ENCODE assay signal across 17 cellular contexts in genomic region chr11:99687320-99687719, GRCh38.
DNase-seq lines count a peak whose midpoint lies in the region; ATAC-seq and TF ChIP-seq lines count a peak whose summit lies in the region.
"Had no signal": no experiment of that assay in that cellular context is flagged by ENCODE, and none has a peak within 500 bp of the region (broad histone marks: within the 10 kb centered on the region; RNA-seq: fewer than 3 reads in every experiment).

No MANE protein-coding gene starts in this region.

- no peaks in the 10 kb centered on the region for H3K27me3 ChIP-seq in OCI-LY3 (ENCODE audit: low read depth, low read length)
- H3K27me3 ChIP-seq in smooth muscle cell (ENCODE audit: low read depth): no peaks in the 10 kb centered on the region
- no peaks in the 10 kb centered on the region for H3K27me3 ChIP-seq in sigmoid colon

- H3K27ac ChIP-seq in OCI-LY3 (ENCODE audit: low read length): no peak overlapping the region
- no peak overlapping the region for H3K27ac ChIP-seq in smooth muscle cell (ENCODE audit: low read depth)
- H3K27ac ChIP-seq in sigmoid colon: no peak overlapping the region

- H3K9me3 ChIP-seq in OCI-LY3 (ENCODE audit: insufficient read depth, low read length) (no peaks in the 10 kb centered on the region), smooth muscle cell (replicated peaks; ENCODE audit: low read depth) (no peaks in the 10 kb centered on the region), sigmoid colon (peaks cover 0 to 4% (median 0%) of the 10 kb centered on the region in 4 donors)

- H3F3A ChIP-seq in smooth muscle cell (ENCODE audit: low read depth): no peaks in the 10 kb centered on the region

- TF ChIP-seq CTCF in OCI-LY3 (IDR thresholded peaks at IDR 0.05; ENCODE audit: low read depth, low read length) (peak; percentile 52), smooth muscle cell (IDR thresholded peaks at IDR 0.05; ENCODE audit: borderline replicate concordance, insufficient read depth, poor library complexity, severe bottlenecking) (no peak), sigmoid colon (IDR thresholded peaks at IDR 0.05) (no peak)

- no peak overlapping the region for H2AFZ ChIP-seq in OCI-LY3 (ENCODE audit: low read depth, low read length)
- H2AFZ ChIP-seq in smooth muscle cell (ENCODE audit: low read depth): peak overlapping the region; percentile 59

- intact Hi-C loops in sigmoid colon (cut with DNase I): no loop called here

- H3K79me2 ChIP-seq in OCI-LY3 (ENCODE audit: low read length) (no peaks in the 10 kb centered on the region), smooth muscle cell (ENCODE audit: low read depth) (no peaks in the 10 kb centered on the region)

- H3K4me1 ChIP-seq in OCI-LY3 (ENCODE audit: low read length) (peaks cover 4% of the 10 kb centered on the region; the same call in 1 of the 2 replicates), smooth muscle cell (ENCODE audit: low read depth) (no peaks in the 10 kb centered on the region), sigmoid colon (no peaks in the 10 kb centered on the region)

- no peak overlapping the region for H3K4me3 ChIP-seq in OCI-LY3 (ENCODE audit: low read length)
- H3K4me3 ChIP-seq in smooth muscle cell: no peak overlapping the region
- no peak overlapping the region for H3K4me3 ChIP-seq in sigmoid colon

- H3K9ac ChIP-seq in OCI-LY3 (ENCODE audit: low read length): no peak overlapping the region
- H3K9ac ChIP-seq in smooth muscle cell (ENCODE audit: low read depth): no peak overlapping the region

- H3K4me2 ChIP-seq in OCI-LY3 (ENCODE audit: low read length) (no peak overlapping the region), smooth muscle cell (no peak overlapping the region)

- H4K20me1 ChIP-seq in OCI-LY3 (ENCODE audit: insufficient read depth, low read length) (no peaks in the 10 kb centered on the region), smooth muscle cell (ENCODE audit: low read depth) (no peaks in the 10 kb centered on the region)

- no peak for TF ChIP-seq POLR2A in sigmoid colon (IDR thresholded peaks at IDR 0.05)

- no peak for TF ChIP-seq EP300 in sigmoid colon (IDR thresholded peaks at IDR 0.05)

- peak; percentile 1 for DNase-seq in NCI-H146 (lab: John Stamatoyannopoulos, UW)
- no peak for DNase-seq in NCI-H146 treated with DMSO at 0.1 percent for 48 hours (lab: John Stamatoyannopoulos, UW; ENCODE audit: unreplicated experiment)
- peak; percentile 2 for DNase-seq in fibroblast of peridontal ligament (ENCODE audit: extremely low read depth)
- DNase-seq in smooth muscle cell (lab: John Stamatoyannopoulos, UW; ENCODE audit: unreplicated experiment): no peak
- DNase-seq in sigmoid colon: no peak
- DNase-seq in SKM-1 treated with dmso at 0.1 percent for 144 hours (lab: John Stamatoyannopoulos, UW; ENCODE audit: unreplicated experiment): no peak
- DNase-seq: activated effector memory CD4-positive, alpha-beta T cell treated with anti-CD3 and anti-CD28 coated beads, Interleukin-2, amount 50 U/mL, for 16 hours; anterior cingulate cortex; CD4-positive, alpha-beta T cell; islet precursor cell; midbrain; NCI-H2171 treated with DMSO at 0.1 percent for 48 hours; right cardiac atrium; stimulated activated CD4-positive, alpha-beta T cell treated with anti-CD3 and anti-CD28 coated beads, Interleukin-2, amount 100 ng/mL, for 24 hours had no signal

- H3K36me3 ChIP-seq in OCI-LY3 (replicated peaks; ENCODE audit: low read depth, low read length) (no peaks in the 10 kb centered on the region), smooth muscle cell (ENCODE audit: low read depth) (no peaks in the 10 kb centered on the region), sigmoid colon (no peaks in the 10 kb centered on the region)

- ATAC-seq in GM18502 (IDR thresholded peaks at IDR 0.05; ENCODE audit: poor library complexity, unreplicated experiment): no peak
- ATAC-seq: activated CD4-positive, CD25-positive, alpha-beta regulatory T cell treated with anti-CD3 and anti-CD28 coated beads, Interleukin-2, amount 50 U/mL, for 24 hours; right cardiac atrium had no signal

Comparison
In these comparisons a context has a peak if more than half of its experiments do, and no peak if none do; other contexts are left out.
1. DNase-seq: peak in NCI-H146 (single experiment) and fibroblast of peridontal ligament (single experiment); none in NCI-H146 treated with DMSO at 0.1 percent for 48 hours (single experiment), smooth muscle cell (single experiment), sigmoid colon (single experiment) and SKM-1 treated with dmso at 0.1 percent for 144 hours (single experiment).